In genomic region chr1:178867670-178868069, GRCh38 we compare ENCODE assay signal across 9 cellular contexts. TPM values are rescaled to one million over a fixed set of nuclear protein-coding genes. Genes with fewer than 3 reads are reported as not detected.
DNase-seq lines count a peak whose midpoint lies in the region; FAIRE-seq and TF ChIP-seq lines count a peak whose summit lies in the region.
"Had no signal": no experiment of that assay in that cellular context is flagged by ENCODE, and none has a peak within 500 bp of the region (broad histone marks: within the 10 kb centered on the region; RNA-seq: fewer than 3 reads in every experiment).

No MANE protein-coding gene starts in this region.

- CTCF ChIA-PET in activated CD4-positive, alpha-beta T cell treated with anti-CD3 and anti-CD28 coated beads, Interleukin-2, amount 10 ng/mL, durations not matched to agents 7 days and 5 days (lab: Charles Lee) = interaction anchor here (0.6 kb wide), 1 partner anchor 20 kb away, joined by 3 read pairs; no protein-coding TSS in a partner anchor

- DNase-seq in NB4 (ENCODE audit: low read depth) = peak; percentile 39
- no peak for DNase-seq in chondrocyte (ENCODE audit: low spot score)
- DNase-seq in type B pancreatic cell (ENCODE audit: extremely low spot score, unreplicated experiment) = no peak
- no peak for DNase-seq in GM12891 (ENCODE audit: insufficient read length, low spot score)
- DNase-seq in activated CD4-positive, alpha-beta T cell treated with anti-CD3 and anti-CD28 coated beads, Interleukin-2, amount 10 ng/mL, durations not matched to agents 7 days and 5 days = no peak
- DNase-seq in DMS 273 (lab: John Stamatoyannopoulos, UW; ENCODE audit: unreplicated experiment) = no peak
- DNase-seq: mesendoderm, NCI-H1105 had no signal

- H3K4me3 ChIP-seq in NB4 (ENCODE audit: low read depth, low read length) (peak overlapping the region; percentile 48), mucosa of stomach (ENCODE audit: low read length) (no peak overlapping the region)

- H3K27ac Mint-ChIP-seq in chondrocyte (ENCODE audit: unreplicated experiment) (peak overlapping the region; percentile 71), type B pancreatic cell (peak overlapping the region; percentile 21)
- H3K27ac Mint-ChIP-seq in activated CD4-positive, alpha-beta T cell treated with anti-CD3 and anti-CD28 coated beads, Interleukin-2, amount 10 ng/mL, durations not matched to agents 7 days and 5 days = no peak overlapping the region

- no peak for TF ChIP-seq POLR2A in NB4 (IDR thresholded peaks at IDR 0.05; ENCODE audit: extremely low read depth, insufficient read length)
- no peak for TF ChIP-seq POLR2A in GM12891 (IDR thresholded peaks at IDR 0.05; ENCODE audit: low read depth, low read length)

- peaks cover 23% of the 10 kb centered on the region for H3K4me1 ChIP-seq in mucosa of stomach (ENCODE audit: control insufficient read depth, insufficient read depth, low read length)

- H3K9me3 ChIP-seq in mucosa of stomach (ENCODE audit: control insufficient read depth, low read length) = no peaks in the 10 kb centered on the region

- no peaks in the 10 kb centered on the region for H3K27me3 ChIP-seq in mucosa of stomach (ENCODE audit: control insufficient read depth, insufficient read depth, low read length)

- H3K36me3 ChIP-seq in mucosa of stomach (ENCODE audit: control insufficient read depth, insufficient read depth, low read length) = no peaks in the 10 kb centered on the region

- POLR2A ChIA-PET in activated CD4-positive, alpha-beta T cell treated with anti-CD3 and anti-CD28 coated beads, Interleukin-2, amount 10 ng/mL, durations not matched to agents 7 days and 5 days (lab: Charles Lee) = no interaction called here

- H3K4me3 Mint-ChIP-seq in chondrocyte (ENCODE audit: unreplicated experiment) = peak overlapping the region; percentile 53
- H3K4me3 Mint-ChIP-seq in type B pancreatic cell = peak overlapping the region; percentile 71
- no peak overlapping the region for H3K4me3 Mint-ChIP-seq in activated CD4-positive, alpha-beta T cell treated with anti-CD3 and anti-CD28 coated beads, Interleukin-2, amount 10 ng/mL, durations not matched to agents 7 days and 5 days

- H3K27me3 Mint-ChIP-seq in chondrocyte (ENCODE audit: low read depth) (no peaks in the 10 kb centered on the region), type B pancreatic cell (no peaks in the 10 kb centered on the region)
- no peaks in the 10 kb centered on the region for H3K27me3 Mint-ChIP-seq in activated CD4-positive, alpha-beta T cell treated with anti-CD3 and anti-CD28 coated beads, Interleukin-2, amount 10 ng/mL, durations not matched to agents 7 days and 5 days

- H3K4me1 Mint-ChIP-seq in chondrocyte (ENCODE audit: low read depth) (peaks cover 27% of the 10 kb centered on the region), type B pancreatic cell (ENCODE audit: unreplicated experiment) (peaks cover 35% of the 10 kb centered on the region)
- peaks cover 9% of the 10 kb centered on the region for H3K4me1 Mint-ChIP-seq in activated CD4-positive, alpha-beta T cell treated with anti-CD3 and anti-CD28 coated beads, Interleukin-2, amount 10 ng/mL, durations not matched to agents 7 days and 5 days

- TF ChIP-seq CTCF in NB4 (IDR thresholded peaks at IDR 0.05; ENCODE audit: low read depth, low read length) (no peak), chondrocyte (IDR thresholded peaks at IDR 0.05) (no peak), type B pancreatic cell (conservative IDR thresholded peaks at IDR 0.05) (no peak)

- FAIRE-seq in GM12891 (lab: Jason Lieb, UNC) = no peak

- H3K9me3 Mint-ChIP-seq in chondrocyte (ENCODE audit: low read depth) (no peaks in the 10 kb centered on the region), type B pancreatic cell (no peaks in the 10 kb centered on the region)
- H3K9me3 Mint-ChIP-seq in activated CD4-positive, alpha-beta T cell treated with anti-CD3 and anti-CD28 coated beads, Interleukin-2, amount 10 ng/mL, durations not matched to agents 7 days and 5 days = no peaks in the 10 kb centered on the region

- H3K9ac ChIP-seq in mucosa of stomach (ENCODE audit: low read length) = peak overlapping the region; percentile 26

- no peaks in the 10 kb centered on the region for H3K36me3 Mint-ChIP-seq in chondrocyte (ENCODE audit: low read depth)
- H3K36me3 Mint-ChIP-seq in type B pancreatic cell = peaks cover 18% of the 10 kb centered on the region
- H3K36me3 Mint-ChIP-seq in activated CD4-positive, alpha-beta T cell treated with anti-CD3 and anti-CD28 coated beads, Interleukin-2, amount 10 ng/mL, durations not matched to agents 7 days and 5 days (ENCODE audit: low read depth) = no peaks in the 10 kb centered on the region

TF ChIP-seq in GM12891, 5 proteins besides CTCF, POLR2A, EP300 and RAD21:
- no peak for TF ChIP-seq TAF1 (IDR thresholded peaks at IDR 0.05; ENCODE audit: low read depth, low read length)
- TF ChIP-seq PAX5 (IDR thresholded peaks at IDR 0.05; ENCODE audit: insufficient read depth, low read length, severe bottlenecking) = no peak
- no peak for TF ChIP-seq SPI1 (IDR thresholded peaks at IDR 0.05; ENCODE audit: low read depth, low read length)
- TF ChIP-seq POU2F2 (IDR thresholded peaks at IDR 0.05; ENCODE audit: low read depth, low read length) = no peak
- no peak for TF ChIP-seq POLR2AphosphoS5 (IDR thresholded peaks at IDR 0.05; ENCODE audit: low read depth, low read length)

RNA-seq across cellular contexts. Expression of gene ANGPTL1, which starts 3.2 kb away (rescaled TPM):
- total RNA-seq in chondrocyte (2.6 to 4.7 TPM (median 3.6 TPM) in 3 replicates), type B pancreatic cell (ENCODE audit: low replicate concordance) (0.43 and 17.9 TPM in 2 replicates)
- polyA plus RNA-seq in GM12891 (2012; ENCODE audit: low read depth, missing spikeins) = not detected
- total RNA-seq in activated CD4-positive, alpha-beta T cell treated with anti-CD3 and anti-CD28 coated beads, Interleukin-2, amount 10 ng/mL, durations not matched to agents 7 days and 5 days = not detected
